ENCODE assay signal across 8 cellular contexts in genomic region chr16:66406534-66407368, GRCh38.
DNase-seq lines count a peak whose midpoint lies in the region; ATAC-seq lines count a peak whose summit lies in the region.

No MANE protein-coding gene starts in this region.

- ATAC-seq in HG03039 (IDR thresholded peaks at IDR 0.05; ENCODE audit: unreplicated experiment), result peak; percentile 76

- DNase-seq in NCI-H1105 treated with DMSO at 0.1 percent for 48 hours (lab: John Stamatoyannopoulos, UW), result peak; percentile 26
- DNase-seq in NCI-H1105 (lab: John Stamatoyannopoulos, UW), result no peak
- DNase-seq in NCI-H446 (lab: John Stamatoyannopoulos, UW), result peak; percentile 3 to 58
- peak; percentile 86 to 92 for DNase-seq in activated CD4-positive, alpha-beta T cell treated with anti-CD3 and anti-CD28 coated beads for 4 hours
- DNase-seq in dedifferentiated amniotic fluid mesenchymal stem cell (ENCODE audit: extremely low spot score), result peak; percentile 68
- DNase-seq in left kidney (ENCODE audit: low read depth, low spot score), result peak; percentile 85
- DNase-seq in stimulated activated CD4-positive, alpha-beta T cell treated with anti-CD3 and anti-CD28 coated beads, Interleukin-1b, Interleukin-23, amount 100 ng/mL, for 4 hours (ENCODE audit: low read depth in 2 of 2), result peak; percentile 86 to 93
